Comparison of ENCODE assay signal across 2 cellular contexts in genomic region chr5:178228609-178229008, GRCh38.
TF ChIP-seq lines count a peak whose summit lies in the region.

No MANE protein-coding gene starts in this region.

TF ChIP-seq in HepG2, 621 proteins besides CTCF, POLR2A, EP300 and RAD21:
- TF ChIP-seq RBFOX2 (IDR thresholded peaks at IDR 0.05; ENCODE audit: low read depth, low read length), result 0 out of 2 replicates have a peak, but pooled peaks have one; percentile 46
- no peak for TF ChIP-seq REPIN1 (CRISPR knock-in tag; IDR thresholded peaks at IDR 0.05; ENCODE audit: borderline replicate concordance, low read depth)

TF ChIP-seq in SK-N-SH, 30 proteins besides CTCF, POLR2A, EP300 and RAD21:
- TF ChIP-seq RFX5 (IDR thresholded peaks at IDR 0.05; ENCODE audit: low read length), result no peak
- TF ChIP-seq MAX (IDR thresholded peaks at IDR 0.05; ENCODE audit: low read depth), result no peak
- no peak for TF ChIP-seq PBX3 (IDR thresholded peaks at IDR 0.05)
- no peak for TF ChIP-seq NFIC (IDR thresholded peaks at IDR 0.05; ENCODE audit: borderline replicate concordance)
- TF ChIP-seq SMC3 (IDR thresholded peaks at IDR 0.05; ENCODE audit: low read depth, low read length), result no peak
- TF ChIP-seq TCF12 (IDR thresholded peaks at IDR 0.05), result no peak
- TF ChIP-seq ZBTB33 (IDR thresholded peaks at IDR 0.05; ENCODE audit: borderline replicate concordance, low read depth), result no peak
- TF ChIP-seq JUND (IDR thresholded peaks at IDR 0.05), result no peak
- TF ChIP-seq GATA2 (CRISPR knock-in tag; IDR thresholded peaks at IDR 0.05), result no peak
- TF ChIP-seq EZH2phosphoT487 (IDR thresholded peaks at IDR 0.05; ENCODE audit: borderline replicate concordance, low read depth), result no peak
